ENCODE assay signal across 17 cellular contexts in genomic region chr7:144489504-144489903, GRCh38.
"Had no signal": no experiment of that assay in that cellular context is flagged by ENCODE, and none has a peak within 500 bp of the region (broad histone marks: within the 10 kb centered on the region; RNA-seq: fewer than 3 reads in every experiment).

No MANE protein-coding gene starts in this region.

- DNase-seq: activated CD4-positive, alpha-beta T cell treated with anti-CD3 and anti-CD28 coated beads, Interleukin-2, amount 10 ng/mL, durations not matched to agents 7 days and 5 days; activated CD4-positive, CD25-positive, alpha-beta regulatory T cell treated with anti-CD3 and anti-CD28 coated beads, Interleukin-2, amount 50 U/mL, for 72 hours; activated CD8-positive, alpha-beta T cell treated with anti-CD3 and anti-CD28 coated beads, Interleukin-2, amount 10 ng/mL, durations not matched to agents 7 days and 5 days; activated gamma-delta T cell; aorta; glutamatergic neuron; immature natural killer cell; lower lobe of right lung; mesendoderm; naive B cell; occipital lobe; small intestine; stimulated activated CD4-positive, alpha-beta T cell treated with anti-CD3 and anti-CD28 coated beads, Interleukin-2, amount 100 ng/mL, for 24 hours; transverse colon had no signal

- ATAC-seq: activated CD8-positive, alpha-beta T cell treated with anti-CD3 and anti-CD28 coated beads, Interleukin-2, amount 10 ng/mL, durations not matched to agents 7 days and 5 days; left lobe of liver; lower lobe of right lung; sciatic nerve; stimulated activated effector memory CD8-positive, alpha-beta T cell treated with anti-CD3 and anti-CD28 coated beads, Interleukin-12 subunit alpha, Interleukin-12 subunit beta, amount 100 ng/mL, for 72 hours had no signal
